ENCODE assay signal across 8 cellular contexts in genomic region chr11:128467610-128468041, GRCh38.
DNase-seq lines count a peak whose midpoint lies in the region; ATAC-seq and TF ChIP-seq lines count a peak whose summit lies in the region.

No MANE protein-coding gene starts in this region.

- DNase-seq in HFFc6 (peak; percentile 99), fibroblast of the aortic adventitia (ENCODE audit: low read depth) (peak; percentile 90), sciatic nerve (ENCODE audit: low spot score) (peak; percentile 73), NCI-H1417 treated with DMSO at 0.1 percent for 48 hours (lab: John Stamatoyannopoulos, UW) (no peak), DMS 273 (lab: John Stamatoyannopoulos, UW; ENCODE audit: unreplicated experiment) (no peak)
- DNase-seq in activated CD4-positive, alpha-beta memory T cell treated with anti-CD3 and anti-CD28 coated beads for 36 hours = peak; percentile 71

- peak overlapping the region; percentile 98 for H3K27ac Mint-ChIP-seq in HFFc6
- peak overlapping the region; percentile 99 for H3K27ac Mint-ChIP-seq in activated CD4-positive, alpha-beta memory T cell treated with anti-CD3 and anti-CD28 coated beads for 36 hours

- TF ChIP-seq CTCF in HFFc6 (IDR thresholded peaks at IDR 0.05) = peak; percentile 59
- TF ChIP-seq CTCF in fibroblast of the aortic adventitia (IDR thresholded peaks at IDR 0.05; ENCODE audit: insufficient read depth, low read length) = peak; percentile 10

- H3K4me3 ChIP-seq in fibroblast of the aortic adventitia (ENCODE audit: low read depth, low read length) = no peak overlapping the region

- POLR2A ChIA-PET in activated CD4-positive, alpha-beta memory T cell treated with anti-CD3 and anti-CD28 coated beads for 36 hours (lab: Charles Lee) = interaction anchor here (0.9 to 10.0 kb wide), 7 partner anchors 9 to 219 kb away, joined by 3 to 85 read pairs (median 5); no protein-coding TSS in a partner anchor

- intact Hi-C loops in activated CD4-positive, alpha-beta memory T cell treated with anti-CD3 and anti-CD28 coated beads for 36 hours (cut with micrococcal nuclease) = loop anchor here (5.0 kb wide), 1 partner anchor 365 kb away; no protein-coding TSS in a partner anchor
- intact Hi-C loops in sciatic nerve (cut with DNase I) = no loop called here

- ATAC-seq in sciatic nerve (peak; percentile 61), GM19395 (IDR thresholded peaks at IDR 0.05; ENCODE audit: unreplicated experiment) (no peak), HG03520 (IDR thresholded peaks at IDR 0.05; ENCODE audit: unreplicated experiment) (no peak)

- peaks cover under 1% of the 10 kb centered on the region; the same call in 1 of the 2 replicates for H3K27me3 Mint-ChIP-seq in HFFc6 (ENCODE audit: insufficient read depth)
- no peaks in the 10 kb centered on the region for H3K27me3 Mint-ChIP-seq in activated CD4-positive, alpha-beta memory T cell treated with anti-CD3 and anti-CD28 coated beads for 36 hours

- CTCF ChIA-PET in activated CD4-positive, alpha-beta memory T cell treated with anti-CD3 and anti-CD28 coated beads for 36 hours (lab: Charles Lee) = interaction anchor here (0.5 to 7.6 kb wide), 9 partner anchors 20 to 289 kb away, joined by 3 to 54 read pairs (median 4); no protein-coding TSS in a partner anchor

- peaks cover 99% of the 10 kb centered on the region for H3K4me1 Mint-ChIP-seq in HFFc6 (ENCODE audit: low read depth)
- peaks cover 97% of the 10 kb centered on the region for H3K4me1 Mint-ChIP-seq in activated CD4-positive, alpha-beta memory T cell treated with anti-CD3 and anti-CD28 coated beads for 36 hours (ENCODE audit: low read depth)

- H3K4me3 Mint-ChIP-seq in HFFc6 = peak overlapping the region; percentile 73
- peak overlapping the region; percentile 70 for H3K4me3 Mint-ChIP-seq in activated CD4-positive, alpha-beta memory T cell treated with anti-CD3 and anti-CD28 coated beads for 36 hours

- no peaks in the 10 kb centered on the region for H3K9me3 Mint-ChIP-seq in HFFc6
- no peaks in the 10 kb centered on the region for H3K9me3 Mint-ChIP-seq in activated CD4-positive, alpha-beta memory T cell treated with anti-CD3 and anti-CD28 coated beads for 36 hours

- peaks cover 57% of the 10 kb centered on the region for H3K36me3 Mint-ChIP-seq in HFFc6 (ENCODE audit: low read depth)
- peaks cover 96% of the 10 kb centered on the region for H3K36me3 Mint-ChIP-seq in activated CD4-positive, alpha-beta memory T cell treated with anti-CD3 and anti-CD28 coated beads for 36 hours

Comparison
In these comparisons a context has a peak if more than half of its experiments do, and no peak if none do; other contexts are left out.
1. DNase-seq: peak in HFFc6 (single experiment), activated CD4-positive, alpha-beta memory T cell treated with anti-CD3 and anti-CD28 coated beads for 36 hours (single experiment), fibroblast of the aortic adventitia (single experiment) and sciatic nerve (single experiment); none in NCI-H1417 treated with DMSO at 0.1 percent for 48 hours (single experiment) and DMS 273 (single experiment).